Comparison of ENCODE assay signal across 1 cellular context in the genomic region with DNA sequence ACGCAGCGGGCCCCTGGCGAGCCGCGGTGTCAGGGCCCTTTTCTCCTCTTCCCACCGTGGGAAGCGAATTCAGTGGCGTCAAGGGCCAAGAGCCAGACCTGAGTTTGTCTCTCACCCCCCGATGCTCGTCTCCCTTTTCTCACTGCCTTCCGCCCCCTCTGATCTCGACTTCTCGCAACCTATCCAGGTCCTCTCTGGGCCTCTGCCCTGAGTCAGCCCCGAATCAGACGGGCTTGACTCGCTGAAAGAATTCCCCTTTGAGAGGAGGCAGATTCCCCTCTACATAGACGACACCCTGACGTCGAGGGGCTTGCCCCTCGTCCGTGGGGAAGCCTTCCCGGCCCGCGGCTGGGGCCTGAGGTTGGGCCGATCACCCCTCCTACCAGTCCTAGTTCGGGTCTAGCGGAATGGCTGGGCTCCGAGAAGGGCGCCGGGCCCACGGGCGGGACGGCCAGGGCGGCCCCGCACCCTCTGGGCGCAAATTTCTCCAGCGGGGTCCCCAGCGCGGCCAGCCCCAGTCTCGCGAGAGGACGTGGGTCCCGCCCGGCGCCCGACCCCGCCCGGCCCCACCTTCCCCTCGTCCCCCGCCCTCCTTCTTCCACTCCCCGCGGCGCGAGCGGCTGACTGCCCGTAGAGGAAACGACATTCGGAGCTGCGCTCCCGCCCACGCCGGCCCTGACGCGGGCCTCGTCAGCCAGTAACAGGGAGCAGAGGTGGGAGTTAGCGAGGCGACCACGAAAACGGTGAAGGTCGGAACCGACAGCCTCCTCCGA.
TF ChIP-seq lines count a peak whose summit lies in the region.

A gene with protein sequence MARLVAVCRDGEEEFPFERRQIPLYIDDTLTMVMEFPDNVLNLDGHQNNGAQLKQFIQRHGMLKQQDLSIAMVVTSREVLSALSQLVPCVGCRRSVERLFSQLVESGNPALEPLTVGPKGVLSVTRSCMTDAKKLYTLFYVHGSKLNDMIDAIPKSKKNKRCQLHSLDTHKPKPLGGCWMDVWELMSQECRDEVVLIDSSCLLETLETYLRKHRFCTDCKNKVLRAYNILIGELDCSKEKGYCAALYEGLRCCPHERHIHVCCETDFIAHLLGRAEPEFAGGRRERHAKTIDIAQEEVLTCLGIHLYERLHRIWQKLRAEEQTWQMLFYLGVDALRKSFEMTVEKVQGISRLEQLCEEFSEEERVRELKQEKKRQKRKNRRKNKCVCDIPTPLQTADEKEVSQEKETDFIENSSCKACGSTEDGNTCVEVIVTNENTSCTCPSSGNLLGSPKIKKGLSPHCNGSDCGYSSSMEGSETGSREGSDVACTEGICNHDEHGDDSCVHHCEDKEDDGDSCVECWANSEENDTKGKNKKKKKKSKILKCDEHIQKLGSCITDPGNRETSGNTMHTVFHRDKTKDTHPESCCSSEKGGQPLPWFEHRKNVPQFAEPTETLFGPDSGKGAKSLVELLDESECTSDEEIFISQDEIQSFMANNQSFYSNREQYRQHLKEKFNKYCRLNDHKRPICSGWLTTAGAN (plus strand): TSS at position 600 of the 773 bp plus-strand sequence. CDS start 806 bp downstream, outside the sequence.

TF ChIP-seq in HepG2, 621 proteins besides CTCF, POLR2A, EP300 and RAD21 (continued from another document and continues in another):
- TF ChIP-seq, protein P1, sequence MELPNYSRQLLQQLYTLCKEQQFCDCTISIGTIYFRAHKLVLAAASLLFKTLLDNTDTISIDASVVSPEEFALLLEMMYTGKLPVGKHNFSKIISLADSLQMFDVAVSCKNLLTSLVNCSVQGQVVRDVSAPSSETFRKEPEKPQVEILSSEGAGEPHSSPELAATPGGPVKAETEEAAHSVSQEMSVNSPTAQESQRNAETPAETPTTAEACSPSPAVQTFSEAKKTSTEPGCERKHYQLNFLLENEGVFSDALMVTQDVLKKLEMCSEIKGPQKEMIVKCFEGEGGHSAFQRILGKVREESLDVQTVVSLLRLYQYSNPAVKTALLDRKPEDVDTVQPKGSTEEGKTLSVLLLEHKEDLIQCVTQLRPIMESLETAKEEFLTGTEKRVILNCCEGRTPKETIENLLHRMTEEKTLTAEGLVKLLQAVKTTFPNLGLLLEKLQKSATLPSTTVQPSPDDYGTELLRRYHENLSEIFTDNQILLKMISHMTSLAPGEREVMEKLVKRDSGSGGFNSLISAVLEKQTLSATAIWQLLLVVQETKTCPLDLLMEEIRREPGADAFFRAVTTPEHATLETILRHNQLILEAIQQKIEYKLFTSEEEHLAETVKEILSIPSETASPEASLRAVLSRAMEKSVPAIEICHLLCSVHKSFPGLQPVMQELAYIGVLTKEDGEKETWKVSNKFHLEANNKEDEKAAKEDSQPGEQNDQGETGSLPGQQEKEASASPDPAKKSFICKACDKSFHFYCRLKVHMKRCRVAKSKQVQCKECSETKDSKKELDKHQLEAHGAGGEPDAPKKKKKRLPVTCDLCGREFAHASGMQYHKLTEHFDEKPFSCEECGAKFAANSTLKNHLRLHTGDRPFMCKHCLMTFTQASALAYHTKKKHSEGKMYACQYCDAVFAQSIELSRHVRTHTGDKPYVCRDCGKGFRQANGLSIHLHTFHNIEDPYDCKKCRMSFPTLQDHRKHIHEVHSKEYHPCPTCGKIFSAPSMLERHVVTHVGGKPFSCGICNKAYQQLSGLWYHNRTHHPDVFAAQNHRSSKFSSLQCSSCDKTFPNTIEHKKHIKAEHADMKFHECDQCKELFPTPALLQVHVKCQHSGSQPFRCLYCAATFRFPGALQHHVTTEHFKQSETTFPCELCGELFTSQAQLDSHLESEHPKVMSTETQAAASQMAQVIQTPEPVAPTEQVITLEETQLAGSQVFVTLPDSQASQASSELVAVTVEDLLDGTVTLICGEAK (IDR thresholded peaks at IDR 0.05): no peak
- TF ChIP-seq, protein P1 (CRISPR knock-in tag; IDR thresholded peaks at IDR 0.05): peak; percentile 42
- TF ChIP-seq, protein P2, sequence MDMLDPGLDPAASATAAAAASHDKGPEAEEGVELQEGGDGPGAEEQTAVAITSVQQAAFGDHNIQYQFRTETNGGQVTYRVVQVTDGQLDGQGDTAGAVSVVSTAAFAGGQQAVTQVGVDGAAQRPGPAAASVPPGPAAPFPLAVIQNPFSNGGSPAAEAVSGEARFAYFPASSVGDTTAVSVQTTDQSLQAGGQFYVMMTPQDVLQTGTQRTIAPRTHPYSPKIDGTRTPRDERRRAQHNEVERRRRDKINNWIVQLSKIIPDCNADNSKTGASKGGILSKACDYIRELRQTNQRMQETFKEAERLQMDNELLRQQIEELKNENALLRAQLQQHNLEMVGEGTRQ (IDR thresholded peaks at IDR 0.05; ENCODE audit: low read depth, low read length): no peak
- TF ChIP-seq, protein P2 (CRISPR knock-in tag; IDR thresholded peaks at IDR 0.05; ENCODE audit: borderline replicate concordance): no peak
- TF ChIP-seq SP4 (CRISPR knock-in tag; IDR thresholded peaks at IDR 0.05): peak; percentile 53; the same call in 1 of the 2 replicates
- TF ChIP-seq CBX5 (CRISPR knock-in tag; IDR thresholded peaks at IDR 0.05; ENCODE audit: borderline replicate concordance): no peak
- no peak for TF ChIP-seq HIVEP1 (CRISPR knock-in tag; IDR thresholded peaks at IDR 0.05)
- no peak for TF ChIP-seq POLR2AphosphoS2 (IDR thresholded peaks at IDR 0.05; ENCODE audit: low read depth, low read length)
- TF ChIP-seq ZSCAN30 (CRISPR knock-in tag; IDR thresholded peaks at IDR 0.05): no peak
- TF ChIP-seq BORCS8-MEF2B (CRISPR knock-in tag; IDR thresholded peaks at IDR 0.05): no peak; the same call in 1 of the 2 replicates
- TF ChIP-seq, protein P3, sequence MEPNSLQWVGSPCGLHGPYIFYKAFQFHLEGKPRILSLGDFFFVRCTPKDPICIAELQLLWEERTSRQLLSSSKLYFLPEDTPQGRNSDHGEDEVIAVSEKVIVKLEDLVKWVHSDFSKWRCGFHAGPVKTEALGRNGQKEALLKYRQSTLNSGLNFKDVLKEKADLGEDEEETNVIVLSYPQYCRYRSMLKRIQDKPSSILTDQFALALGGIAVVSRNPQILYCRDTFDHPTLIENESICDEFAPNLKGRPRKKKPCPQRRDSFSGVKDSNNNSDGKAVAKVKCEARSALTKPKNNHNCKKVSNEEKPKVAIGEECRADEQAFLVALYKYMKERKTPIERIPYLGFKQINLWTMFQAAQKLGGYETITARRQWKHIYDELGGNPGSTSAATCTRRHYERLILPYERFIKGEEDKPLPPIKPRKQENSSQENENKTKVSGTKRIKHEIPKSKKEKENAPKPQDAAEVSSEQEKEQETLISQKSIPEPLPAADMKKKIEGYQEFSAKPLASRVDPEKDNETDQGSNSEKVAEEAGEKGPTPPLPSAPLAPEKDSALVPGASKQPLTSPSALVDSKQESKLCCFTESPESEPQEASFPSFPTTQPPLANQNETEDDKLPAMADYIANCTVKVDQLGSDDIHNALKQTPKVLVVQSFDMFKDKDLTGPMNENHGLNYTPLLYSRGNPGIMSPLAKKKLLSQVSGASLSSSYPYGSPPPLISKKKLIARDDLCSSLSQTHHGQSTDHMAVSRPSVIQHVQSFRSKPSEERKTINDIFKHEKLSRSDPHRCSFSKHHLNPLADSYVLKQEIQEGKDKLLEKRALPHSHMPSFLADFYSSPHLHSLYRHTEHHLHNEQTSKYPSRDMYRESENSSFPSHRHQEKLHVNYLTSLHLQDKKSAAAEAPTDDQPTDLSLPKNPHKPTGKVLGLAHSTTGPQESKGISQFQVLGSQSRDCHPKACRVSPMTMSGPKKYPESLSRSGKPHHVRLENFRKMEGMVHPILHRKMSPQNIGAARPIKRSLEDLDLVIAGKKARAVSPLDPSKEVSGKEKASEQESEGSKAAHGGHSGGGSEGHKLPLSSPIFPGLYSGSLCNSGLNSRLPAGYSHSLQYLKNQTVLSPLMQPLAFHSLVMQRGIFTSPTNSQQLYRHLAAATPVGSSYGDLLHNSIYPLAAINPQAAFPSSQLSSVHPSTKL (CRISPR knock-in tag; IDR thresholded peaks at IDR 0.05): peak; percentile 36
- no peak for TF ChIP-seq NONO (IDR thresholded peaks at IDR 0.05)
- peak; percentile 32; the same call in 1 of the 2 replicates for TF ChIP-seq NONO (CRISPR knock-in tag; conservative IDR thresholded peaks at IDR 0.05)
- TF ChIP-seq, protein P4, sequence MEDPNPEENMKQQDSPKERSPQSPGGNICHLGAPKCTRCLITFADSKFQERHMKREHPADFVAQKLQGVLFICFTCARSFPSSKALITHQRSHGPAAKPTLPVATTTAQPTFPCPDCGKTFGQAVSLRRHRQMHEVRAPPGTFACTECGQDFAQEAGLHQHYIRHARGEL (CRISPR knock-in tag; IDR thresholded peaks at IDR 0.05): no peak
- TF ChIP-seq, protein P5, sequence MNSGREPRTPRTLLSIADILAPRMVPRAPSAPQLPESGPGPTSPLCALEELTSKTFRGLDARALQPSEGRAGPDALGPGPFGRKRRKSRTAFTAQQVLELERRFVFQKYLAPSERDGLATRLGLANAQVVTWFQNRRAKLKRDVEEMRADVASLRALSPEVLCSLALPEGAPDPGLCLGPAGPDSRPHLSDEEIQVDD (CRISPR knock-in tag; IDR thresholded peaks at IDR 0.05; ENCODE audit: borderline replicate concordance): no peak
- no peak for TF ChIP-seq ZNF563 (CRISPR knock-in tag; IDR thresholded peaks at IDR 0.05)
- no peak for TF ChIP-seq ARID2 (CRISPR knock-in tag; IDR thresholded peaks at IDR 0.05; ENCODE audit: borderline replicate concordance)
- TF ChIP-seq, protein P6, sequence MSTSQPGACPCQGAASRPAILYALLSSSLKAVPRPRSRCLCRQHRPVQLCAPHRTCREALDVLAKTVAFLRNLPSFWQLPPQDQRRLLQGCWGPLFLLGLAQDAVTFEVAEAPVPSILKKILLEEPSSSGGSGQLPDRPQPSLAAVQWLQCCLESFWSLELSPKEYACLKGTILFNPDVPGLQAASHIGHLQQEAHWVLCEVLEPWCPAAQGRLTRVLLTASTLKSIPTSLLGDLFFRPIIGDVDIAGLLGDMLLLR (CRISPR knock-in tag; IDR thresholded peaks at IDR 0.05): no peak
- peak; percentile 10; the same call in 1 of the 2 replicates for TF ChIP-seq KLF9 (CRISPR knock-in tag; IDR thresholded peaks at IDR 0.05; ENCODE audit: low read depth)
- no peak for TF ChIP-seq ZNF496 (CRISPR knock-in tag; IDR thresholded peaks at IDR 0.05; ENCODE audit: insufficient replicate concordance)
- TF ChIP-seq, protein P7, sequence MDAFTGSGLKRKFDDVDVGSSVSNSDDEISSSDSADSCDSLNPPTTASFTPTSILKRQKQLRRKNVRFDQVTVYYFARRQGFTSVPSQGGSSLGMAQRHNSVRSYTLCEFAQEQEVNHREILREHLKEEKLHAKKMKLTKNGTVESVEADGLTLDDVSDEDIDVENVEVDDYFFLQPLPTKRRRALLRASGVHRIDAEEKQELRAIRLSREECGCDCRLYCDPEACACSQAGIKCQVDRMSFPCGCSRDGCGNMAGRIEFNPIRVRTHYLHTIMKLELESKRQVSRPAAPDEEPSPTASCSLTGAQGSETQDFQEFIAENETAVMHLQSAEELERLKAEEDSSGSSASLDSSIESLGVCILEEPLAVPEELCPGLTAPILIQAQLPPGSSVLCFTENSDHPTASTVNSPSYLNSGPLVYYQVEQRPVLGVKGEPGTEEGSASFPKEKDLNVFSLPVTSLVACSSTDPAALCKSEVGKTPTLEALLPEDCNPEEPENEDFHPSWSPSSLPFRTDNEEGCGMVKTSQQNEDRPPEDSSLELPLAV (CRISPR knock-in tag; conservative IDR thresholded peaks at IDR 0.05; ENCODE audit: low read depth): no peak
- TF ChIP-seq PHF21A (CRISPR knock-in tag; IDR thresholded peaks at IDR 0.05): peak; percentile 37
- peak; percentile 52; the same call in 1 of the 2 replicates for TF ChIP-seq IRF2 (CRISPR knock-in tag; IDR thresholded peaks at IDR 0.05)
- TF ChIP-seq, protein P8, sequence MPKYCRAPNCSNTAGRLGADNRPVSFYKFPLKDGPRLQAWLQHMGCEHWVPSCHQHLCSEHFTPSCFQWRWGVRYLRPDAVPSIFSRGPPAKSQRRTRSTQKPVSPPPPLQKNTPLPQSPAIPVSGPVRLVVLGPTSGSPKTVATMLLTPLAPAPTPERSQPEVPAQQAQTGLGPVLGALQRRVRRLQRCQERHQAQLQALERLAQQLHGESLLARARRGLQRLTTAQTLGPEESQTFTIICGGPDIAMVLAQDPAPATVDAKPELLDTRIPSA (CRISPR knock-in tag; IDR thresholded peaks at IDR 0.05; ENCODE audit: borderline replicate concordance): no peak
- TF ChIP-seq ZNF816 (CRISPR knock-in tag; IDR thresholded peaks at IDR 0.05; ENCODE audit: borderline replicate concordance): no peak
- no peak for TF ChIP-seq ZNF792 (CRISPR knock-in tag; IDR thresholded peaks at IDR 0.05)
- TF ChIP-seq ZNF383 (CRISPR knock-in tag; IDR thresholded peaks at IDR 0.05; ENCODE audit: borderline replicate concordance): no peak
- peak; percentile 35; the same call in 1 of the 2 replicates for TF ChIP-seq YEATS2 (CRISPR knock-in tag; IDR thresholded peaks at IDR 0.05; ENCODE audit: borderline replicate concordance)
- TF ChIP-seq BHLHE40 (IDR thresholded peaks at IDR 0.05; ENCODE audit: low read length): no peak
- no peak for TF ChIP-seq ZNF660 (CRISPR knock-in tag; IDR thresholded peaks at IDR 0.05; ENCODE audit: borderline replicate concordance, low read depth)
- TF ChIP-seq, protein P9, sequence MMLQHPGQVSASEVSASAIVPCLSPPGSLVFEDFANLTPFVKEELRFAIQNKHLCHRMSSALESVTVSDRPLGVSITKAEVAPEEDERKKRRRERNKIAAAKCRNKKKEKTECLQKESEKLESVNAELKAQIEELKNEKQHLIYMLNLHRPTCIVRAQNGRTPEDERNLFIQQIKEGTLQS (CRISPR knock-in tag; IDR thresholded peaks at IDR 0.05): no peak
- TF ChIP-seq HMGA1 (CRISPR knock-in tag; conservative IDR thresholded peaks at IDR 0.05): no peak
